Comparison of ENCODE assay signal across 25 cellular contexts in the genomic region with DNA sequence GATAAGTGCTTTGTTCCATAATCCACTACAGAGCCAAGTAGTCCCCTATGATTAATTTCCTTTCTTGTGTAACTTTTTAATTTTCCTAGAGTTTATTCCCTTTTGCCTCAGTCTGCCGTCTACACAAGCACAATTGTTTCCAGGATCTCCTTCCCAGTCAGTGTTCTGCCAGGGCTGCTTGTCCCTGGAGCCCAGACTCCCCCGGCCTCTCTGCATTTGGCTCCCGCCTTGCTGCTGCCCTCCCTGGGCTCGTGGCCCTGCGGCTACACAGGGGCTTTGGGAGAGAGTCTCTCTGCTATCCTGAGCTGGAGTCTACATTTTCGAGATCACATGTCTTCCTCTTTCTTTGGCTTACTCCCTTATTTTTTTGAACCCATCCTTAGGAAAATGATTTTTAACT. TPM values are rescaled to one million over a fixed set of nuclear protein-coding genes. Genes with fewer than 3 reads are reported as not detected.
DNase-seq lines count a peak whose midpoint lies in the region; ATAC-seq and TF ChIP-seq lines count a peak whose summit lies in the region.
"Had no signal": no experiment of that assay in that cellular context is flagged by ENCODE, and none has a peak within 500 bp of the region (broad histone marks: within the 10 kb centered on the region; RNA-seq: fewer than 3 reads in every experiment).

No MANE protein-coding gene starts in this region.

- peak overlapping the region; percentile 19 for H3K27ac Mint-ChIP-seq in nephron progenitor cell
- H3K27ac Mint-ChIP-seq: activated naive CD4-positive, alpha-beta T cell treated with anti-CD3 and anti-CD28 coated beads, Interleukin-2, amount 50 U/mL, for 72 hours; B cell; progenitor cell of endocrine pancreas; stimulated activated naive B cell treated with anti-CD40 and anti-IgM and Interleukin-4, amounts not matched to agents 10 μg/mL and 1 μg/mL and 100 μg/mL, for 72 hours had no signal

- ATAC-seq in heart right ventricle (peak; percentile 31 to 73 (median 60)), GM18505 (IDR thresholded peaks at IDR 0.05; ENCODE audit: unreplicated experiment) (no peak)
- ATAC-seq: activated naive CD4-positive, alpha-beta T cell treated with anti-CD3 and anti-CD28 coated beads, Interleukin-2, amount 50 U/mL, for 72 hours; esophagus mucosa; stimulated activated naive B cell treated with anti-CD40 and anti-IgM and Interleukin-4, amounts not matched to agents 10 μg/mL and 1 μg/mL and 100 μg/mL, for 72 hours had no signal

- no peak for TF ChIP-seq POLR2A in uterus (IDR thresholded peaks at IDR 0.05)
- TF ChIP-seq POLR2A in GM18505 (IDR thresholded peaks at IDR 0.05; ENCODE audit: borderline replicate concordance, extremely low read depth, insufficient read depth, insufficient read length): no peak

- no peaks in the 10 kb centered on the region for H3K9me3 ChIP-seq in heart right ventricle
- no peaks in the 10 kb centered on the region for H3K9me3 ChIP-seq in uterus
- H3K9me3 ChIP-seq: MG63, testis had no signal

- peaks cover 45% of the 10 kb centered on the region for H3K4me1 Mint-ChIP-seq in nephron progenitor cell
- H3K4me1 Mint-ChIP-seq: B cell had no signal

- DNase-seq in NCI-H1436 (lab: John Stamatoyannopoulos, UW) (peak; percentile 15), NCI-H1436 treated with DMSO at 0.1 percent for 48 hours (lab: John Stamatoyannopoulos, UW) (no peak), heart right ventricle (peak; percentile 27 to 32), nephron progenitor cell (no peak), uterus (peak in 1 of 2 donors; percentile 52), NCI-H510A treated with DMSO at 0.1 percent for 48 hours (lab: John Stamatoyannopoulos, UW) (no peak), 8988T (no peak)
- DNase-seq: activated CD4-positive, alpha-beta T cell treated with anti-CD3 and anti-CD28 coated beads for 4 hours; effector memory CD4-positive, alpha-beta T cell; H7; MG63; NCI-H1417; NCI-H2107; small intestine; stimulated activated CD4-positive, alpha-beta T cell treated with anti-CD3 and anti-CD28 coated beads, Interleukin-2, amount 100 ng/mL, for 24 hours; stimulated activated naive B cell treated with anti-CD40 and anti-IgM and Interleukin-4, amounts not matched to agents 10 μg/mL and 1 μg/mL and 100 μg/mL, for 72 hours had no signal

- peak overlapping the region in 8 of 10 donors; percentile 1 to 72 (median 50) for H3K27ac ChIP-seq in heart right ventricle
- H3K27ac ChIP-seq in uterus: peak overlapping the region; percentile 31 to 61
- H3K27ac ChIP-seq: 22Rv1, testis had no signal

- H3K27me3 ChIP-seq in heart right ventricle (no peaks in the 10 kb centered on the region), uterus (no peaks in the 10 kb centered on the region)
- H3K27me3 ChIP-seq: MG63, testis had no signal

- H3K27me3 Mint-ChIP-seq in nephron progenitor cell (ENCODE audit: low read depth, poor library complexity): peaks cover 8% of the 10 kb centered on the region
- H3K27me3 Mint-ChIP-seq: progenitor cell of endocrine pancreas had no signal

- intact Hi-C loops in heart right ventricle (cut with DNase I): no loop called here
- intact Hi-C loops in uterus (cut with DNase I; ENCODE audit: low total_unique reads): no loop called here

- H3K9me3 Mint-ChIP-seq in nephron progenitor cell: no peaks in the 10 kb centered on the region
- H3K9me3 Mint-ChIP-seq: stimulated activated naive B cell treated with anti-CD40 and anti-IgM and Interleukin-4, amounts not matched to agents 10 μg/mL and 1 μg/mL and 100 μg/mL, for 72 hours had no signal

- H3K4me3 Mint-ChIP-seq in nephron progenitor cell: no peak overlapping the region
- H3K4me3 Mint-ChIP-seq: B cell; stimulated activated naive B cell treated with anti-CD40 and anti-IgM and Interleukin-4, amounts not matched to agents 10 μg/mL and 1 μg/mL and 100 μg/mL, for 72 hours had no signal

- H3K4me1 ChIP-seq in heart right ventricle (peaks cover 0 to 24% (median 8%) of the 10 kb centered on the region in 9 donors), uterus (peaks cover 0 to 9% of the 10 kb centered on the region in 2 donors)
- H3K4me1 ChIP-seq: testis had no signal

- peaks cover 74% of the 10 kb centered on the region for H3K36me3 Mint-ChIP-seq in nephron progenitor cell (ENCODE audit: low read depth)
- H3K36me3 Mint-ChIP-seq: activated naive CD4-positive, alpha-beta T cell treated with anti-CD3 and anti-CD28 coated beads, Interleukin-2, amount 50 U/mL, for 72 hours; stimulated activated naive B cell treated with anti-CD40 and anti-IgM and Interleukin-4, amounts not matched to agents 10 μg/mL and 1 μg/mL and 100 μg/mL, for 72 hours had no signal

- TF ChIP-seq CTCF in heart right ventricle (IDR thresholded peaks at IDR 0.05): no peak
- no peak for TF ChIP-seq CTCF in nephron progenitor cell (IDR thresholded peaks at IDR 0.05)
- TF ChIP-seq CTCF in uterus (IDR thresholded peaks at IDR 0.05): no peak

- 63 to 66% methylated on average over 6 of the region's 6 CpGs for WGBS in heart right ventricle, 2 donors

- H3K36me3 ChIP-seq in heart right ventricle (no peaks in the 10 kb centered on the region), uterus (no peaks in the 10 kb centered on the region)
- H3K36me3 ChIP-seq: MG63 had no signal

- H3K4me3 ChIP-seq in heart right ventricle: no peak overlapping the region
- no peak overlapping the region for H3K4me3 ChIP-seq in uterus
- H3K4me3 ChIP-seq: MG63, testis had no signal

RNA-seq across cellular contexts. Expression of a gene that starts 9.2 kb away (rescaled TPM):
- total RNA-seq in heart right ventricle (1 to 10 TPM in 5 of 10 donors, under 1 TPM in 5; 0.22 to 1.7 (median 0.90) TPM), uterus (10 to 100 TPM in 1 of 4 donors, 1 to 10 TPM in 3; 4.4 to 11.8 (median 7.9) TPM)
- polyA plus RNA-seq in heart right ventricle: under 1 TPM; 0.22 to 0.74 TPM
- total RNA-seq: SK-MEL-5 had no signal
- polyA plus RNA-seq: neural cell had no signal

Comparison
In these comparisons a context has a peak if more than half of its experiments do, and no peak if none do; other contexts are left out.
1. DNase-seq: peak in NCI-H1436 (single experiment) and heart right ventricle (2 of 2); none in NCI-H1436 treated with DMSO at 0.1 percent for 48 hours (single experiment), nephron progenitor cell (single experiment), NCI-H510A treated with DMSO at 0.1 percent for 48 hours (single experiment) and 8988T (single experiment).